8 cellular contexts compared by ENCODE assay signal in genomic region chr14:84523746-84524145, GRCh38.
"Had no signal": no experiment of that assay in that cellular context is flagged by ENCODE, and none has a peak within 500 bp of the region (broad histone marks: within the 10 kb centered on the region; RNA-seq: fewer than 3 reads in every experiment).

No MANE protein-coding gene starts in this region.

- DNase-seq: IMR-90, KBM-7, KG1 had no signal

- H3K4me3 ChIP-seq: K562 had no signal

- H3K9ac ChIP-seq: KMS-11 had no signal

- H3K27ac ChIP-seq: HL-60, KMS-11 had no signal

- H3K4me2 ChIP-seq: KMS-11 had no signal

- ATAC-seq: HepG2, K562 had no signal

- FAIRE-seq: HepG2, HTR-8/SVneo, K562 had no signal
